Comparison of ENCODE assay signal across 13 cellular contexts in the genomic region with DNA sequence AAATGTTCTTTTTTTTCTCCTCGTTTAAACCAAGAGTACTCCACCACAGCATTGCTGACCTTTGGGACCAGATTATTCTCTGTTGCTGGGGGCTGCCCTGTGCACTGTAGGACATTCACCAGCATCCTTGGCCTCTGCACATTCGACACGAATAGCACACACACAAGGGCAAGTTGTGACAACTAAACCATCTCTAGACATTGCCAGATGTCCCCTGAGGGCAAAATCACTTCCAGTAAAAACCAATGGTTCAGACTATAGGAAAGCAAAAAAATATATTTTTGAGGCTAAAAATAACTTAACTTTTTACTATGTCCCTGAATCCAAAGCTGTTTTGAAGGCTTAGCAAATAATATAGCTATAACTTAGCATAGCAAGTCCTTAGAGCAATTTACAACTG.
DNase-seq lines count a peak whose midpoint lies in the region; ATAC-seq and TF ChIP-seq lines count a peak whose summit lies in the region.
"Had no signal": no experiment of that assay in that cellular context is flagged by ENCODE, and none has a peak within 500 bp of the region (broad histone marks: within the 10 kb centered on the region; RNA-seq: fewer than 3 reads in every experiment).

No MANE protein-coding gene starts in this region.

- H3K4ac ChIP-seq in mesenchymal stem cell (ENCODE audit: low read depth in 1 of 2, low read length in 2 of 2), result no peak overlapping the region

- intact Hi-C loops in heart left ventricle (cut with DNase I), result no loop called here
- intact Hi-C loops in prostate gland (cut with DNase I), result no loop called here

- H3K4me1 ChIP-seq in cardiac muscle cell (ENCODE audit: low read depth) (peaks cover 9% of the 10 kb centered on the region), heart left ventricle (peaks cover 0 to 11% (median 0%) of the 10 kb centered on the region in 12 donors), adipocyte (ENCODE audit: control insufficient read depth, insufficient read depth, low read length) (no peaks in the 10 kb centered on the region), mesenchymal stem cell (ENCODE audit: control insufficient read depth, insufficient read depth, low read depth, low read length) (peaks cover 3% of the 10 kb centered on the region), prostate gland (replicated peaks) (no peaks in the 10 kb centered on the region)
- H3K4me1 ChIP-seq: HAP-1 had no signal

- H3K79me1 ChIP-seq in mesenchymal stem cell (replicated peaks; ENCODE audit: low read length, poor library complexity, severe bottlenecking), result peaks cover 26% of the 10 kb centered on the region

- H3K36me3 ChIP-seq in cardiac muscle cell (no peaks in the 10 kb centered on the region), heart left ventricle (no peaks in the 10 kb centered on the region), adipocyte (ENCODE audit: control insufficient read depth, insufficient read depth, low read length, severe bottlenecking) (no peaks in the 10 kb centered on the region), mesenchymal stem cell (ENCODE audit: control insufficient read depth in 1 of 2, insufficient read depth in 2 of 2, low read depth in 1 of 2, low read length in 2 of 2) (peaks cover 0 to 3% of the 10 kb centered on the region in 2 experiments), prostate gland (no peaks in the 10 kb centered on the region)
- H3K36me3 ChIP-seq: BLaER1 treated with 17β-estradiol and CSF1 and Interleukin-3, amounts not matched to agents 10 nM and 100 nM; HAP-1 had no signal

- no peaks in the 10 kb centered on the region for H3K27me3 ChIP-seq in cardiac muscle cell
- no peaks in the 10 kb centered on the region for H3K27me3 ChIP-seq in heart left ventricle
- no peaks in the 10 kb centered on the region for H3K27me3 ChIP-seq in adipocyte (replicated peaks; ENCODE audit: control insufficient read depth, insufficient read depth, low read length)
- H3K27me3 ChIP-seq in mesenchymal stem cell (ENCODE audit: control insufficient read depth in 1 of 2, insufficient read depth in 1 of 2, low read length in 2 of 2), result no peaks in the 10 kb centered on the region
- H3K27me3 ChIP-seq in prostate gland (replicated peaks; ENCODE audit: insufficient read depth), result no peaks in the 10 kb centered on the region
- H3K27me3 ChIP-seq: BLaER1 treated with 17β-estradiol and CSF1 and Interleukin-3, amounts not matched to agents 10 nM and 100 nM had no signal

- peak overlapping the region; percentile 72 for H3K27ac ChIP-seq in cardiac muscle cell
- H3K27ac ChIP-seq in heart left ventricle, result no peak overlapping the region
- peak overlapping the region; percentile 44 for H3K27ac ChIP-seq in mesenchymal stem cell (ENCODE audit: low read length, poor library complexity, severe bottlenecking)
- H3K27ac ChIP-seq in prostate gland, result no peak overlapping the region
- H3K27ac ChIP-seq: BLaER1 treated with 17β-estradiol and CSF1 and Interleukin-3, amounts not matched to agents 10 nM and 100 nM had no signal

- 41 to 57% (median 50%) methylated on average over 3 of the region's 3 CpGs for WGBS in heart left ventricle, 4 donors
- 95% methylated on average over 3 of the region's 3 CpGs for WGBS in mesenchymal stem cell
- WGBS in prostate gland, result 45% methylated on average over 3 of the region's 3 CpGs

- H3K4me3 ChIP-seq in cardiac muscle cell, result no peak overlapping the region
- H3K4me3 ChIP-seq in heart left ventricle, result no peak overlapping the region
- no peak overlapping the region for H3K4me3 ChIP-seq in adipocyte (ENCODE audit: low read length)
- no peak overlapping the region for H3K4me3 ChIP-seq in mesenchymal stem cell (ENCODE audit: insufficient read depth in 1 of 2, low read depth in 1 of 2, low read length in 2 of 2)
- H3K4me3 ChIP-seq in prostate gland, result no peak overlapping the region
- H3K4me3 ChIP-seq: BLaER1 treated with 17β-estradiol and CSF1 and Interleukin-3, amounts not matched to agents 10 nM and 100 nM; HAP-1 had no signal

- peak overlapping the region; percentile 61 for H2AK5ac ChIP-seq in mesenchymal stem cell (ENCODE audit: low read length, severe bottlenecking)

- no peak overlapping the region for H4K91ac ChIP-seq in mesenchymal stem cell (ENCODE audit: low read length)

- H2BK5ac ChIP-seq in mesenchymal stem cell (ENCODE audit: low read depth, low read length, poor library complexity, severe bottlenecking), result no peak overlapping the region

- no peak overlapping the region for H2AFZ ChIP-seq in mesenchymal stem cell (ENCODE audit: low read depth, low read length)

- H3K18ac ChIP-seq in mesenchymal stem cell (ENCODE audit: low read depth in 1 of 2, low read length in 2 of 2), result no peak overlapping the region

- H3K9me3 ChIP-seq in cardiac muscle cell (ENCODE audit: low read depth) (no peaks in the 10 kb centered on the region), heart left ventricle (peaks cover 0 to 33% (median 17%) of the 10 kb centered on the region in 12 donors), adipocyte (ENCODE audit: control insufficient read depth, low read length) (peaks cover 16% of the 10 kb centered on the region), mesenchymal stem cell (ENCODE audit: control insufficient read depth, low read length) (peaks cover 26% of the 10 kb centered on the region), prostate gland (no peaks in the 10 kb centered on the region)
- H3K9me3 ChIP-seq: HAP-1 had no signal

- no peak for TF ChIP-seq POLR2A in heart left ventricle (IDR thresholded peaks at IDR 0.05)
- no peak for TF ChIP-seq POLR2A in prostate gland (IDR thresholded peaks at IDR 0.05)

- no peak overlapping the region for H3K4me2 ChIP-seq in mesenchymal stem cell (ENCODE audit: low read length, poor library complexity, severe bottlenecking)
- H3K4me2 ChIP-seq: BLaER1 treated with 17β-estradiol and CSF1 and Interleukin-3, amounts not matched to agents 10 nM and 100 nM had no signal

- no peak overlapping the region for H4K8ac ChIP-seq in mesenchymal stem cell (ENCODE audit: low read length)

- no peak overlapping the region for H3K14ac ChIP-seq in mesenchymal stem cell (ENCODE audit: low read length in 2 of 2)

- H2BK120ac ChIP-seq in mesenchymal stem cell (ENCODE audit: low read depth, low read length), result no peak overlapping the region

- no peak for DNase-seq in cardiac muscle cell (ENCODE audit: low read depth in 1 of 2, low spot score in 1 of 2)
- DNase-seq in heart left ventricle, result no peak
- peak; percentile 25 for DNase-seq in adipocyte (ENCODE audit: low read depth)
- no peak for DNase-seq in mesenchymal stem cell
- no peak for DNase-seq in occipital lobe (lab: John Stamatoyannopoulos, UW)
- DNase-seq in activated CD8-positive, alpha-beta memory T cell treated with anti-CD3 and anti-CD28 coated beads, Interleukin-2, amount 50 U/mL, for 4 hours, result no peak
- DNase-seq in prostate gland (ENCODE audit: low spot score), result no peak
- DNase-seq: 8988T; CD4-positive, CD25-positive, alpha-beta regulatory T cell; DMS53; KBM-7 had no signal

- H3K9ac ChIP-seq in adipocyte (ENCODE audit: low read length) (no peak overlapping the region), mesenchymal stem cell (ENCODE audit: low read length) (no peak overlapping the region)
- H3K9ac ChIP-seq: BLaER1 treated with 17β-estradiol and CSF1 and Interleukin-3, amounts not matched to agents 10 nM and 100 nM had no signal

- H3K23ac ChIP-seq in mesenchymal stem cell (ENCODE audit: low read length in 2 of 2), result no peak overlapping the region

- H2BK15ac ChIP-seq in mesenchymal stem cell (ENCODE audit: low read depth, poor library complexity, severe bottlenecking), result no peak overlapping the region

- no peak for ATAC-seq in heart left ventricle

- H2BK12ac ChIP-seq in mesenchymal stem cell (ENCODE audit: low read length in 2 of 2), result peak overlapping the region in 1 of 2 experiments; percentile 60

- no peak for TF ChIP-seq CTCF in cardiac muscle cell (IDR thresholded peaks at IDR 0.05; ENCODE audit: low read depth, low read length)
- TF ChIP-seq CTCF in heart left ventricle (IDR thresholded peaks at IDR 0.05), result no peak
- no peak for TF ChIP-seq CTCF in prostate gland (IDR thresholded peaks at IDR 0.05)

Comparison
In these comparisons a context has a peak if more than half of its experiments do, and no peak if none do; other contexts are left out.
1. H3K27ac ChIP-seq: peak in cardiac muscle cell (single experiment) and mesenchymal stem cell (single experiment); none in heart left ventricle (0 of 12) and prostate gland (0 of 2).